23 cellular contexts compared by ENCODE assay signal in genomic region chr2:13113016-13113415, GRCh38.
"Had no signal": no experiment of that assay in that cellular context is flagged by ENCODE, and none has a peak within 500 bp of the region (broad histone marks: within the 10 kb centered on the region; RNA-seq: fewer than 3 reads in every experiment).

No MANE protein-coding gene starts in this region.

- H3K36me3 Mint-ChIP-seq: activated naive CD4-positive, alpha-beta T cell treated with anti-CD3 and anti-CD28 coated beads, Interleukin-2, amount 50 U/mL, for 72 hours had no signal

- H3K4me3 Mint-ChIP-seq: activated CD4-positive, alpha-beta T cell treated with anti-CD3 and anti-CD28 coated beads, Interleukin-2, amount 10 ng/mL, durations not matched to agents 24 days and 14 days; activated CD8-positive, alpha-beta T cell treated with anti-CD3 and anti-CD28 coated beads for 36 hours; activated naive CD4-positive, alpha-beta T cell treated with anti-CD3 and anti-CD28 coated beads for 36 hours; activated T-cell treated with anti-CD3 and anti-CD28 coated beads, Interleukin-2, amount 50 U/mL, for 24 hours had no signal

- H3K9me3 Mint-ChIP-seq: activated CD4-positive, alpha-beta T cell treated with anti-CD3 and anti-CD28 coated beads, Interleukin-2, amount 10 ng/mL, durations not matched to agents 24 days and 14 days; activated CD8-positive, alpha-beta T cell treated with anti-CD3 and anti-CD28 coated beads for 36 hours; activated naive CD4-positive, alpha-beta T cell treated with anti-CD3 and anti-CD28 coated beads for 36 hours; activated naive CD4-positive, alpha-beta T cell treated with anti-CD3 and anti-CD28 coated beads, Interleukin-2, amount 50 U/mL, for 72 hours; activated T-cell treated with anti-CD3 and anti-CD28 coated beads, Interleukin-2, amount 50 U/mL, for 24 hours; activated T-helper 2 cell treated with anti-CD3 and anti-CD28 coated beads, Interferon-gamma antibody, Interleukin-2, Interleukin-4, amounts not matched to agents 10 μg/mL and 5 μg/mL and 100 μg/mL, durations not matched to agents 14 hours and 24 hours and 36 hours had no signal

- ATAC-seq: activated CD8-positive, alpha-beta T cell treated with anti-CD3 and anti-CD28 coated beads for 36 hours; activated naive CD4-positive, alpha-beta T cell treated with anti-CD3 and anti-CD28 coated beads, Interleukin-2, amount 50 U/mL, for 72 hours; body of pancreas; PC-3 had no signal

- DNase-seq: activated CD4-positive, alpha-beta T cell treated with anti-CD3 and anti-CD28 coated beads, Interleukin-2, amount 10 ng/mL, durations not matched to agents 24 days and 14 days; activated CD4-positive, alpha-beta T cell treated with anti-CD3 and anti-CD28 coated beads, Interleukin-2, amount 50 U/mL, for 4 hours; activated CD8-positive, alpha-beta T cell treated with anti-CD3 and anti-CD28 coated beads for 36 hours; activated gamma-delta T cell treated with Interleukin-2 at 50 U/mL for 16 hours; activated naive CD4-positive, alpha-beta T cell treated with anti-CD3 and anti-CD28 coated beads for 36 hours; activated T-cell treated with anti-CD3 and anti-CD28 coated beads, Interleukin-2, amount 50 U/mL, for 24 hours; adrenal gland; body of pancreas; NCI-H1092 treated with DMSO at 0.1 percent for 48 hours; NCI-H187 treated with DMSO at 0.1 percent for 48 hours; NCI-H2081; NCI-H345; NCI-H69; NK-92 treated with Interleukin-12 subunit alpha and Interleukin-12 subunit beta, amount 100 ng/mL, for 24 hours; PC-3; Peyer's patch; RPMI8226; SW 1271; T-helper 1 cell; T-helper 2 cell; T-helper 9 cell had no signal

- H3K27me3 Mint-ChIP-seq: activated CD4-positive, alpha-beta T cell treated with anti-CD3 and anti-CD28 coated beads, Interleukin-2, amount 10 ng/mL, durations not matched to agents 24 days and 14 days had no signal

- H3K4me1 Mint-ChIP-seq: activated CD4-positive, alpha-beta T cell treated with anti-CD3 and anti-CD28 coated beads, Interleukin-2, amount 10 ng/mL, durations not matched to agents 24 days and 14 days had no signal

- H3K27ac Mint-ChIP-seq: activated CD4-positive, alpha-beta T cell treated with anti-CD3 and anti-CD28 coated beads, Interleukin-2, amount 10 ng/mL, durations not matched to agents 24 days and 14 days; activated CD8-positive, alpha-beta T cell treated with anti-CD3 and anti-CD28 coated beads for 36 hours; activated naive CD4-positive, alpha-beta T cell treated with anti-CD3 and anti-CD28 coated beads for 36 hours; activated naive CD4-positive, alpha-beta T cell treated with anti-CD3 and anti-CD28 coated beads, Interleukin-2, amount 50 U/mL, for 72 hours; activated T-cell treated with anti-CD3 and anti-CD28 coated beads, Interleukin-2, amount 50 U/mL, for 24 hours; activated T-helper 2 cell treated with anti-CD3 and anti-CD28 coated beads, Interferon-gamma antibody, Interleukin-2, Interleukin-4, amounts not matched to agents 10 μg/mL and 5 μg/mL and 100 μg/mL, durations not matched to agents 14 hours and 24 hours and 36 hours had no signal
